Comparison of ENCODE assay signal across 8 cellular contexts in genomic region chr18:3003766-3004165, GRCh38. TPM values are rescaled to one million over a fixed set of nuclear protein-coding genes. Genes with fewer than 3 reads are reported as not detected.
DNase-seq lines count a peak whose midpoint lies in the region; ATAC-seq, FAIRE-seq and TF ChIP-seq lines count a peak whose summit lies in the region.
"Not testable (repeated sequence)": the region's sequence is repeated elsewhere in the genome, so short reads cannot be mapped to it uniquely, and the experiment has no call there.

No MANE protein-coding gene starts in this region.

- H2AFZ ChIP-seq in PC-9, result not testable (repeated sequence)

- not testable (repeated sequence) for H3K9me3 Mint-ChIP-seq in CD4-positive, alpha-beta memory T cell; T-cell; activated T-helper 17 cell treated with anti-CD3 and anti-CD28 coated beads, Interleukin-2, amount 50 U/mL, for 72 hours; central memory CD8-positive, alpha-beta T cell; stimulated activated effector memory CD8-positive, alpha-beta T cell treated with anti-CD3 and anti-CD28 coated beads, Interleukin-12 subunit alpha, Interleukin-12 subunit beta, amount 100 ng/mL, for 72 hours
- peaks cover 0 to 11% (median 3%) of the 10 kb centered on the region in 11 donors for H3K9me3 Mint-ChIP-seq in naive thymus-derived CD4-positive, alpha-beta T cell

- peaks cover 60 to 62% of the 10 kb centered on the region in 2 donors for H3K36me3 Mint-ChIP-seq in CD4-positive, alpha-beta memory T cell
- peaks cover 45% of the 10 kb centered on the region for H3K36me3 Mint-ChIP-seq in T-cell
- peaks cover 88% of the 10 kb centered on the region for H3K36me3 Mint-ChIP-seq in activated T-helper 17 cell treated with anti-CD3 and anti-CD28 coated beads, Interleukin-2, amount 50 U/mL, for 72 hours (ENCODE audit: low read depth)
- peaks cover 12% of the 10 kb centered on the region for H3K36me3 Mint-ChIP-seq in central memory CD8-positive, alpha-beta T cell (ENCODE audit: insufficient read depth)
- peaks cover 30 to 65% (median 59%) of the 10 kb centered on the region in 5 donors for H3K36me3 Mint-ChIP-seq in naive thymus-derived CD4-positive, alpha-beta T cell
- peaks cover 48% of the 10 kb centered on the region for H3K36me3 Mint-ChIP-seq in stimulated activated effector memory CD8-positive, alpha-beta T cell treated with anti-CD3 and anti-CD28 coated beads, Interleukin-12 subunit alpha, Interleukin-12 subunit beta, amount 100 ng/mL, for 72 hours

- H3K27me3 ChIP-seq in CD4-positive, alpha-beta memory T cell (ENCODE audit: insufficient read depth, low read length); PC-9 (ENCODE audit: insufficient read depth, low read depth); naive thymus-derived CD4-positive, alpha-beta T cell (ENCODE audit: control insufficient read depth in 2 of 2, insufficient read depth in 2 of 2, low read length in 2 of 2): not testable (repeated sequence)

- H3K4me1 Mint-ChIP-seq in CD4-positive, alpha-beta memory T cell, result peaks cover 41 to 87% (median 60%) of the 10 kb centered on the region in 4 donors
- H3K4me1 Mint-ChIP-seq in T-cell, result peaks cover 52 to 79% (median 72%) of the 10 kb centered on the region in 3 donors
- peaks cover 41% of the 10 kb centered on the region for H3K4me1 Mint-ChIP-seq in activated T-helper 17 cell treated with anti-CD3 and anti-CD28 coated beads, Interleukin-2, amount 50 U/mL, for 72 hours
- H3K4me1 Mint-ChIP-seq in central memory CD8-positive, alpha-beta T cell, result peaks cover 70% of the 10 kb centered on the region
- peaks cover 25 to 87% (median 74%) of the 10 kb centered on the region in 7 donors for H3K4me1 Mint-ChIP-seq in naive thymus-derived CD4-positive, alpha-beta T cell
- H3K4me1 Mint-ChIP-seq in stimulated activated effector memory CD8-positive, alpha-beta T cell treated with anti-CD3 and anti-CD28 coated beads, Interleukin-12 subunit alpha, Interleukin-12 subunit beta, amount 100 ng/mL, for 72 hours, result peaks cover 49% of the 10 kb centered on the region

- not testable (repeated sequence) for H3K27me3 Mint-ChIP-seq in CD4-positive, alpha-beta memory T cell; T-cell; activated T-helper 17 cell treated with anti-CD3 and anti-CD28 coated beads, Interleukin-2, amount 50 U/mL, for 72 hours; central memory CD8-positive, alpha-beta T cell; naive thymus-derived CD4-positive, alpha-beta T cell

- FAIRE-seq in urothelium cell line (lab: Jason Lieb, UNC), result peak; percentile 17

- H3K27ac Mint-ChIP-seq in CD4-positive, alpha-beta memory T cell, result peak overlapping the region in 5 of 7 donors; percentile 29 to 65 (median 58)
- H3K27ac Mint-ChIP-seq in T-cell, result peak overlapping the region; percentile 41 to 55
- peak overlapping the region; percentile 26 for H3K27ac Mint-ChIP-seq in activated T-helper 17 cell treated with anti-CD3 and anti-CD28 coated beads, Interleukin-2, amount 50 U/mL, for 72 hours
- peak overlapping the region; percentile 71 for H3K27ac Mint-ChIP-seq in central memory CD8-positive, alpha-beta T cell (ENCODE audit: low read depth)
- H3K27ac Mint-ChIP-seq in naive thymus-derived CD4-positive, alpha-beta T cell, result peak overlapping the region in 5 of 9 donors; percentile 57 to 98 (median 79)
- H3K27ac Mint-ChIP-seq in stimulated activated effector memory CD8-positive, alpha-beta T cell treated with anti-CD3 and anti-CD28 coated beads, Interleukin-12 subunit alpha, Interleukin-12 subunit beta, amount 100 ng/mL, for 72 hours, result peak overlapping the region; percentile 27

- H3K4me3 Mint-ChIP-seq in CD4-positive, alpha-beta memory T cell; T-cell; activated T-helper 17 cell treated with anti-CD3 and anti-CD28 coated beads, Interleukin-2, amount 50 U/mL, for 72 hours; central memory CD8-positive, alpha-beta T cell; naive thymus-derived CD4-positive, alpha-beta T cell; stimulated activated effector memory CD8-positive, alpha-beta T cell treated with anti-CD3 and anti-CD28 coated beads, Interleukin-12 subunit alpha, Interleukin-12 subunit beta, amount 100 ng/mL, for 72 hours: not testable (repeated sequence)

- peaks cover 38% of the 10 kb centered on the region for H3K4me1 ChIP-seq in CD4-positive, alpha-beta memory T cell (ENCODE audit: insufficient read depth, low read length)
- peaks cover 11% of the 10 kb centered on the region; the same call in 1 of the 2 replicates for H3K4me1 ChIP-seq in PC-9 (replicated peaks; ENCODE audit: insufficient read depth)
- not testable (repeated sequence) for H3K4me1 ChIP-seq in naive thymus-derived CD4-positive, alpha-beta T cell (ENCODE audit: control insufficient read depth in 2 of 2, insufficient read depth in 2 of 2, low read length in 2 of 2)

- BruUV-seq in PC-9 (replicated peaks; lab: Mats Ljungman, UMichigan), result not testable (repeated sequence)

- H3K4me2 ChIP-seq in PC-9, result 0 out of 2 replicates have a peak overlapping the region, but pooled peaks have one; percentile 12

- H3K27ac ChIP-seq in CD4-positive, alpha-beta memory T cell (ENCODE audit: low read depth, low read length); PC-9; naive thymus-derived CD4-positive, alpha-beta T cell (ENCODE audit: low read depth, low read length): not testable (repeated sequence)

- POLR2A ChIA-PET in CD4-positive, alpha-beta memory T cell (lab: Charles Lee; ENCODE audit: partially characterized antibody), result interaction anchor here (0.6 to 10.8 kb wide), 4 partner anchors 10 to 57 kb away, joined by 3 to 136 read pairs (median 21); partner anchors contain the start of gene LPIN2
- POLR2A ChIA-PET in PC-9 (lab: Charles Lee; ENCODE audit: unreplicated experiment); T-cell (lab: Charles Lee): not testable (repeated sequence)
- POLR2A ChIA-PET in naive thymus-derived CD4-positive, alpha-beta T cell (lab: Charles Lee), result interaction anchor here (1.9 to 4.9 kb wide), 2 partner anchors 7 to 10 kb away, joined by 8 to 25 read pairs; no protein-coding TSS in a partner anchor

- TF ChIP-seq CTCF in PC-9 (conservative IDR thresholded peaks at IDR 0.05), result not testable (repeated sequence)

- not testable (repeated sequence) for H3K4me3 ChIP-seq in CD4-positive, alpha-beta memory T cell (ENCODE audit: low read length in 2 of 2); PC-9; naive thymus-derived CD4-positive, alpha-beta T cell (ENCODE audit: low read length)

- peaks cover 60% of the 10 kb centered on the region for H3K79me2 ChIP-seq in PC-9 (ENCODE audit: low read depth)

- not testable (repeated sequence) for DNase-seq in CD4-positive, alpha-beta memory T cell; PC-9; T-cell; central memory CD8-positive, alpha-beta T cell (ENCODE audit: low spot score in 2 of 2); naive thymus-derived CD4-positive, alpha-beta T cell; stimulated activated effector memory CD8-positive, alpha-beta T cell treated with anti-CD3 and anti-CD28 coated beads, Interleukin-12 subunit alpha, Interleukin-12 subunit beta, amount 100 ng/mL, for 72 hours (ENCODE audit: low spot score in 2 of 2); urothelium cell line (ENCODE audit: low spot score)

- not testable (repeated sequence) for H4K20me1 ChIP-seq in PC-9 (ENCODE audit: insufficient read depth)

- CTCF ChIA-PET in CD4-positive, alpha-beta memory T cell (lab: Charles Lee; ENCODE audit: partially characterized antibody), result interaction anchor here (1.1 to 18.5 kb wide), 5 partner anchors 10 to 127 kb away, joined by 3 to 651 read pairs (median 5); no protein-coding TSS in a partner anchor
- CTCF ChIA-PET in PC-9 (lab: Charles Lee); naive thymus-derived CD4-positive, alpha-beta T cell (lab: Charles Lee): not testable (repeated sequence)
- CTCF ChIA-PET in T-cell (lab: Charles Lee), result interaction anchor here (0.5 to 1.1 kb wide), 2 partner anchors 58 to 353 kb away, joined by 3 read pairs; no protein-coding TSS in a partner anchor

- H3F3A ChIP-seq in PC-9 (ENCODE audit: insufficient read depth, low read depth), result peaks cover 13% of the 10 kb centered on the region; the same call in 1 of the 2 replicates

- not testable (repeated sequence) for H3K9me2 ChIP-seq in PC-9 (ENCODE audit: insufficient read depth)

- not testable (repeated sequence) for H3K9me3 ChIP-seq in CD4-positive, alpha-beta memory T cell (ENCODE audit: control insufficient read depth in 1 of 2, low read length in 2 of 2); PC-9 (ENCODE audit: insufficient read depth, low read depth); naive thymus-derived CD4-positive, alpha-beta T cell (ENCODE audit: control insufficient read depth in 2 of 3, low read length in 3 of 3)

- intact Hi-C loops in CD4-positive, alpha-beta memory T cell (cut with micrococcal nuclease); PC-9 (cut with micrococcal nuclease; ENCODE audit: unreplicated experiment); naive thymus-derived CD4-positive, alpha-beta T cell (cut with micrococcal nuclease): not testable (repeated sequence)

- not testable (repeated sequence) for ATAC-seq in T-cell (replicated peaks in 1 of 4); activated T-helper 17 cell treated with anti-CD3 and anti-CD28 coated beads, Interleukin-2, amount 50 U/mL, for 72 hours (replicated peaks); central memory CD8-positive, alpha-beta T cell (replicated peaks; ENCODE audit: extremely low read depth, poor library complexity, severe bottlenecking); naive thymus-derived CD4-positive, alpha-beta T cell; stimulated activated effector memory CD8-positive, alpha-beta T cell treated with anti-CD3 and anti-CD28 coated beads, Interleukin-12 subunit alpha, Interleukin-12 subunit beta, amount 100 ng/mL, for 72 hours

- not testable (repeated sequence) for H3K36me3 ChIP-seq in CD4-positive, alpha-beta memory T cell (ENCODE audit: insufficient read depth, low read length)
- 0 out of 2 replicates have a peak, but pooled peaks cover 27% of the 10 kb centered on the region for H3K36me3 ChIP-seq in PC-9 (ENCODE audit: low read depth)
- peaks cover 0 to 22% (median 0%) of the 10 kb centered on the region in 3 experiments for H3K36me3 ChIP-seq in naive thymus-derived CD4-positive, alpha-beta T cell (ENCODE audit: control insufficient read depth in 2 of 3, insufficient read depth in 3 of 3, low read length in 3 of 3)

RNA-seq across cellular contexts. Expression of gene LPIN2, which starts 9.2 kb away (rescaled TPM):
- 100 to 1,000 TPM in 1 of 2 experiments, 10 to 100 TPM in 1; 95.4 to 103 TPM for total RNA-seq in CD4-positive, alpha-beta memory T cell
- 10 to 100 TPM; 53.6 to 96.5 TPM for polyA plus RNA-seq in CD4-positive, alpha-beta memory T cell
- total RNA-seq in PC-9 (2021), result 13.3 and 15.0 TPM in 2 replicates
- total RNA-seq in T-cell, result 100 to 1,000 TPM in 1 of 5 donors, 10 to 100 TPM in 4; 78.9 to 107 (median 88.8) TPM
- total RNA-seq in activated T-helper 17 cell treated with anti-CD3 and anti-CD28 coated beads, Interleukin-2, amount 50 U/mL, for 72 hours, result 10 to 100 TPM; 45.8 to 78.1 TPM
- 100 to 1,000 TPM in 1 of 5 experiments, 10 to 100 TPM in 4; 58.8 to 133 (median 73.6) TPM for total RNA-seq in naive thymus-derived CD4-positive, alpha-beta T cell
- polyA plus RNA-seq in naive thymus-derived CD4-positive, alpha-beta T cell, result 10 to 100 TPM; 63.7 to 73.1 TPM

Comparison
In these comparisons a context has a peak if more than half of its experiments do, and no peak if none do; other contexts are left out.
1. H3K27ac Mint-ChIP-seq: peak in every context shown above with its lines; median percentile 79 in naive thymus-derived CD4-positive, alpha-beta T cell; 71 in central memory CD8-positive, alpha-beta T cell; 58 in CD4-positive, alpha-beta memory T cell; 48 in T-cell; 27 in stimulated activated effector memory CD8-positive, alpha-beta T cell treated with anti-CD3 and anti-CD28 coated beads, Interleukin-12 subunit alpha, Interleukin-12 subunit beta, amount 100 ng/mL, for 72 hours; 26 in activated T-helper 17 cell treated with anti-CD3 and anti-CD28 coated beads, Interleukin-2, amount 50 U/mL, for 72 hours.